15 cellular contexts compared by ENCODE assay signal in the genomic region with DNA sequence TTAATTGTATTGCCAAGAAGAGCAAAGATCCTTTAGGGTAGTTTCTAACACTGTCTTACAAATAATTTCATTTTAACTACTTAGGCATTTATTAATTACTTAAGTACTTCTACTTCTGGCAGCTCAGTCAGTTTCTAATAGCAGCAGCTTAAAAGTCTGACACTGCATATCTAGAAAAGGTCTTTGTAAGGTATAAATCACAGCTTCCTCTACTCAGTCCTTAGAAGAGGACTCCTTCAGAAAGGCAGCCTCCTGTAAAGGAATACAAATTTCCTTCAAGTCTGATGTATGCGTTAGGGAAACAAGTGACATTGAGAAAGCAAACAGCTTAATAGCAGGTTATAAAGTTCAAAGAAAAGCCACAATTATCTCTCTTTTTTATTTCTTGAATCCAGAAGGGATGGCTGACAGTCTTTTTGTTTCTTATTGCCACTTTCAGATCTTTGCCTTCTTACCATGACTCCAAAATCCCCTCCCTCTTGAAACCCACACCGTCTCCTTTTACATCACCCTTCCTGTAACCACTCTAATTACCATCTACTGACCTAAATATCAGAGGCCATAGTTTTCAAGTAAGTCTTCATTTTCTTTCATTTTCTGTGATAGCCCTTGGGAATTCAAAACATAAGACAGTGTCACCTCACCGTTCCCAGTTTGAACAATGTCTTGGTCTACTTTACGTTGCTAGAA.
DNase-seq lines count a peak whose midpoint lies in the region; ATAC-seq and TF ChIP-seq lines count a peak whose summit lies in the region.
"Had no signal": no experiment of that assay in that cellular context is flagged by ENCODE, and none has a peak within 500 bp of the region (broad histone marks: within the 10 kb centered on the region; RNA-seq: fewer than 3 reads in every experiment).

No MANE protein-coding gene starts in this region.

- H3K36me3 ChIP-seq in ACC112 (ENCODE audit: insufficient read depth, low read length): no peaks in the 10 kb centered on the region
- H3K36me3 ChIP-seq: WERI-Rb-1 had no signal

- H3K79me2 ChIP-seq in ACC112 (ENCODE audit: control insufficient read depth, insufficient read depth, low read length, unreplicated experiment): no peaks in the 10 kb centered on the region

- no peaks in the 10 kb centered on the region for H3K36me3 Mint-ChIP-seq in chondrocyte (ENCODE audit: low read depth)

- H3K27ac Mint-ChIP-seq in chondrocyte (ENCODE audit: unreplicated experiment): no peak overlapping the region
- H3K27ac Mint-ChIP-seq: activated T-cell treated with anti-CD3 and anti-CD28 coated beads, Interleukin-2, amount 50 U/mL, for 24 hours had no signal

- peak; percentile 95 for ATAC-seq in GM19324 (IDR thresholded peaks at IDR 0.05; ENCODE audit: low FRiP score, unreplicated experiment)
- peak; percentile 88 for ATAC-seq in HG02623 (IDR thresholded peaks at IDR 0.05; ENCODE audit: unreplicated experiment)
- ATAC-seq in HG03432 (IDR thresholded peaks at IDR 0.05; ENCODE audit: unreplicated experiment): peak; percentile 96
- no peak for ATAC-seq in left cardiac atrium
- ATAC-seq: Right ventricle myocardium inferior had no signal

- H3K27me3 ChIP-seq in ACC112 (ENCODE audit: insufficient read depth, low read length): peaks cover 11% of the 10 kb centered on the region

- H3K9me3 Mint-ChIP-seq in chondrocyte (ENCODE audit: low read depth): peaks cover 5% of the 10 kb centered on the region
- H3K9me3 Mint-ChIP-seq: activated T-cell treated with anti-CD3 and anti-CD28 coated beads, Interleukin-2, amount 50 U/mL, for 24 hours had no signal

- DNase-seq in left cardiac atrium (no peak), RKO (ENCODE audit: low spot score) (no peak), NCI-H1436 treated with DMSO at 0.1 percent for 48 hours (lab: John Stamatoyannopoulos, UW) (no peak), chondrocyte (ENCODE audit: low spot score) (no peak)
- DNase-seq: activated T-cell treated with anti-CD3 and anti-CD28 coated beads, Interleukin-2, amount 50 U/mL, for 24 hours; DMS153; NCI-H2171; stimulated activated naive CD4-positive, alpha-beta T cell; WERI-Rb-1 had no signal

- no peaks in the 10 kb centered on the region for H3K4me1 Mint-ChIP-seq in chondrocyte (ENCODE audit: low read depth)
- H3K4me1 Mint-ChIP-seq: neural crest cell had no signal

- intact Hi-C loops in left cardiac atrium (cut with DNase I): no loop called here

- H3K4me1 ChIP-seq in ACC112 (ENCODE audit: control insufficient read depth, insufficient read depth, low read length, unreplicated experiment): no peaks in the 10 kb centered on the region

- peak overlapping the region; percentile 32 for H2AFZ ChIP-seq in ACC112 (ENCODE audit: low read length, unreplicated experiment)

- no peak overlapping the region for H3K4me3 Mint-ChIP-seq in chondrocyte (ENCODE audit: unreplicated experiment)
- H3K4me3 Mint-ChIP-seq: activated T-cell treated with anti-CD3 and anti-CD28 coated beads, Interleukin-2, amount 50 U/mL, for 24 hours; neural crest cell had no signal

- no peak overlapping the region for H3K4me3 ChIP-seq in ACC112 (ENCODE audit: low read depth, low read length)

- H3K27ac ChIP-seq in ACC112 (ENCODE audit: low read depth, low read length): no peak overlapping the region
- H3K27ac ChIP-seq: WERI-Rb-1 had no signal

- TF ChIP-seq CTCF in chondrocyte (IDR thresholded peaks at IDR 0.05): no peak

- peaks cover 16% of the 10 kb centered on the region for H3K27me3 Mint-ChIP-seq in chondrocyte (ENCODE audit: low read depth)

Comparison
In these comparisons a context has a peak if more than half of its experiments do, and no peak if none do; other contexts are left out.
1. ATAC-seq: peak in GM19324 (single experiment), HG02623 (single experiment) and HG03432 (single experiment); none in left cardiac atrium (0 of 2).